Comparison of ENCODE assay signal across 17 cellular contexts in the genomic region with DNA sequence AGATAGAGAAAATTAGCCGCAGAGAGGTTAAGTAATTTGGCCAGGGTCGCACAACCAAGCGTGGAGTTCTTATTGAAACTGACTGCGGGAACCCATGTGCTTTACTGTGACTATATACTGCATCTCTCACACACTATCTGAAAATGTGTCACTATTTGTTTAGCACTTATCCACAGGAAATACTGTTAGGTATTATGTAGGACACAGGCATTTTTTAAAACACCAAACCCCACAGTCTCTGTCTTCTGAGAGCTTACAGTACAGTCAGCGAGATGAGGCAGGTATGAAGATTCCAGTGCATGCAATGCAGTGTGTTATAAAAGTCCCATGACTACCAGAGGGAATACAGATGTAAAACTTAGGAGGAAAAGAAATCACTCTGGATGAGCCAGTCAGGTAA. TPM values are rescaled to one million over a fixed set of nuclear protein-coding genes. Genes with fewer than 3 reads are reported as not detected.
DNase-seq lines count a peak whose midpoint lies in the region; ATAC-seq lines count a peak whose summit lies in the region.
"Had no signal": no experiment of that assay in that cellular context is flagged by ENCODE, and none has a peak within 500 bp of the region (broad histone marks: within the 10 kb centered on the region; RNA-seq: fewer than 3 reads in every experiment).

No MANE protein-coding gene starts in this region.

- intact Hi-C loops in activated CD4-positive, alpha-beta memory T cell treated with anti-CD3 and anti-CD28 coated beads for 36 hours (cut with micrococcal nuclease), result no loop called here

- peak; percentile 92 for ATAC-seq in stimulated activated effector memory CD8-positive, alpha-beta T cell treated with anti-CD3 and anti-CD28 coated beads, Interleukin-12 subunit alpha, Interleukin-12 subunit beta, amount 100 ng/mL, for 72 hours
- no peak for ATAC-seq in GM21528 (IDR thresholded peaks at IDR 0.05; ENCODE audit: low FRiP score, unreplicated experiment)

- POLR2A ChIA-PET in activated CD4-positive, alpha-beta memory T cell treated with anti-CD3 and anti-CD28 coated beads for 36 hours (lab: Charles Lee), result interaction anchor here (0.6 to 2.0 kb wide), 3 partner anchors 12 to 571 kb away, joined by 4 to 7 read pairs (median 4); no protein-coding TSS in a partner anchor

- CTCF ChIA-PET in activated CD4-positive, alpha-beta memory T cell treated with anti-CD3 and anti-CD28 coated beads for 36 hours (lab: Charles Lee), result interaction anchor here (0.9 to 1.5 kb wide), 2 partner anchors 9 to 12 kb away, joined by 5 to 6 read pairs; no protein-coding TSS in a partner anchor

- no peaks in the 10 kb centered on the region for H3K9me3 ChIP-seq in effector memory CD4-positive, alpha-beta T cell (ENCODE audit: control insufficient read depth, low read length)
- H3K9me3 ChIP-seq: ascending aorta, MG63, tibial artery had no signal

- H3K27me3 Mint-ChIP-seq in activated T-cell treated with anti-CD3 and anti-CD28 coated beads, Interleukin-2, amount 50 U/mL, for 24 hours, result no peaks in the 10 kb centered on the region
- H3K27me3 Mint-ChIP-seq in activated CD4-positive, alpha-beta memory T cell treated with anti-CD3 and anti-CD28 coated beads for 36 hours, result no peaks in the 10 kb centered on the region

- no peaks in the 10 kb centered on the region for H3K27me3 ChIP-seq in effector memory CD4-positive, alpha-beta T cell (replicated peaks; ENCODE audit: control insufficient read depth, insufficient read depth, low read length, poor library complexity, severe bottlenecking)
- H3K27me3 ChIP-seq: ascending aorta, MG63, tibial artery had no signal

- no peak overlapping the region for H3K4me3 Mint-ChIP-seq in activated T-cell treated with anti-CD3 and anti-CD28 coated beads, Interleukin-2, amount 50 U/mL, for 24 hours
- no peak overlapping the region for H3K4me3 Mint-ChIP-seq in activated CD4-positive, alpha-beta memory T cell treated with anti-CD3 and anti-CD28 coated beads for 36 hours
- H3K4me3 Mint-ChIP-seq in stimulated activated effector memory CD8-positive, alpha-beta T cell treated with anti-CD3 and anti-CD28 coated beads, Interleukin-12 subunit alpha, Interleukin-12 subunit beta, amount 100 ng/mL, for 72 hours, result peak overlapping the region; percentile 30
- H3K4me3 Mint-ChIP-seq: CD14-positive monocyte, H9 had no signal

- peaks cover 80% of the 10 kb centered on the region for H3K36me3 Mint-ChIP-seq in activated T-cell treated with anti-CD3 and anti-CD28 coated beads, Interleukin-2, amount 50 U/mL, for 24 hours (ENCODE audit: low read depth)
- H3K36me3 Mint-ChIP-seq in activated CD4-positive, alpha-beta memory T cell treated with anti-CD3 and anti-CD28 coated beads for 36 hours, result peaks cover 33% of the 10 kb centered on the region
- H3K36me3 Mint-ChIP-seq in stimulated activated effector memory CD8-positive, alpha-beta T cell treated with anti-CD3 and anti-CD28 coated beads, Interleukin-12 subunit alpha, Interleukin-12 subunit beta, amount 100 ng/mL, for 72 hours, result peaks cover 87% of the 10 kb centered on the region

- H3K4me1 ChIP-seq in effector memory CD4-positive, alpha-beta T cell (ENCODE audit: control insufficient read depth, insufficient read depth, low read length, poor library complexity, severe bottlenecking), result peaks cover 12% of the 10 kb centered on the region
- H3K4me1 ChIP-seq: ascending aorta, tibial artery had no signal

- H3K27ac ChIP-seq in effector memory CD4-positive, alpha-beta T cell (ENCODE audit: insufficient read depth, low read length, poor library complexity, severe bottlenecking), result peak overlapping the region; percentile 15
- H3K27ac ChIP-seq: ascending aorta, tibial artery had no signal

- DNase-seq in activated T-cell treated with anti-CD3 and anti-CD28 coated beads, Interleukin-2, amount 50 U/mL, for 24 hours, result no peak
- no peak for DNase-seq in activated T-cell treated with anti-CD3 and anti-CD28 coated beads, Interleukin-2, amount 50 U/mL, for 48 hours
- DNase-seq in activated CD4-positive, alpha-beta memory T cell treated with anti-CD3 and anti-CD28 coated beads for 36 hours, result no peak
- DNase-seq in effector memory CD4-positive, alpha-beta T cell, result no peak
- no peak for DNase-seq in stimulated activated effector memory CD8-positive, alpha-beta T cell treated with anti-CD3 and anti-CD28 coated beads, Interleukin-12 subunit alpha, Interleukin-12 subunit beta, amount 100 ng/mL, for 72 hours (ENCODE audit: low spot score in 2 of 2)
- DNase-seq in nucleus accumbens (lab: John Stamatoyannopoulos, UW) (no peak), NCI-H2029 (lab: John Stamatoyannopoulos, UW) (no peak)
- DNase-seq: foreskin melanocyte, H9, MG63, NCI-H146, NCI-H82, T1000, tibial artery had no signal

- peaks cover 44% of the 10 kb centered on the region for H3K4me1 Mint-ChIP-seq in activated T-cell treated with anti-CD3 and anti-CD28 coated beads, Interleukin-2, amount 50 U/mL, for 24 hours (ENCODE audit: low read depth)
- peaks cover 30% of the 10 kb centered on the region for H3K4me1 Mint-ChIP-seq in activated CD4-positive, alpha-beta memory T cell treated with anti-CD3 and anti-CD28 coated beads for 36 hours (ENCODE audit: low read depth)
- peaks cover 36% of the 10 kb centered on the region for H3K4me1 Mint-ChIP-seq in stimulated activated effector memory CD8-positive, alpha-beta T cell treated with anti-CD3 and anti-CD28 coated beads, Interleukin-12 subunit alpha, Interleukin-12 subunit beta, amount 100 ng/mL, for 72 hours
- H3K4me1 Mint-ChIP-seq: H9 had no signal

- no peak overlapping the region for H3K4me3 ChIP-seq in effector memory CD4-positive, alpha-beta T cell (ENCODE audit: insufficient read depth, low read depth, low read length, poor library complexity, severe bottlenecking)
- H3K4me3 ChIP-seq: ascending aorta, MG63, tibial artery had no signal

- H3K27ac Mint-ChIP-seq in activated T-cell treated with anti-CD3 and anti-CD28 coated beads, Interleukin-2, amount 50 U/mL, for 24 hours, result peak overlapping the region; percentile 78
- peak overlapping the region; percentile 75 for H3K27ac Mint-ChIP-seq in activated CD4-positive, alpha-beta memory T cell treated with anti-CD3 and anti-CD28 coated beads for 36 hours
- H3K27ac Mint-ChIP-seq in stimulated activated effector memory CD8-positive, alpha-beta T cell treated with anti-CD3 and anti-CD28 coated beads, Interleukin-12 subunit alpha, Interleukin-12 subunit beta, amount 100 ng/mL, for 72 hours, result peak overlapping the region; percentile 63
- H3K27ac Mint-ChIP-seq: CD14-positive monocyte had no signal

- H3K9me3 Mint-ChIP-seq in activated T-cell treated with anti-CD3 and anti-CD28 coated beads, Interleukin-2, amount 50 U/mL, for 24 hours, result no peaks in the 10 kb centered on the region
- H3K9me3 Mint-ChIP-seq in activated CD4-positive, alpha-beta memory T cell treated with anti-CD3 and anti-CD28 coated beads for 36 hours, result no peaks in the 10 kb centered on the region
- no peaks in the 10 kb centered on the region for H3K9me3 Mint-ChIP-seq in stimulated activated effector memory CD8-positive, alpha-beta T cell treated with anti-CD3 and anti-CD28 coated beads, Interleukin-12 subunit alpha, Interleukin-12 subunit beta, amount 100 ng/mL, for 72 hours
- H3K9me3 Mint-ChIP-seq: CD14-positive monocyte, H9 had no signal

- H3K36me3 ChIP-seq in effector memory CD4-positive, alpha-beta T cell (ENCODE audit: control insufficient read depth, insufficient read depth, low read length), result peaks cover 30% of the 10 kb centered on the region

RNA-seq across cellular contexts. Expression of a gene that starts 11.3 kb away (rescaled TPM):
- total RNA-seq in activated CD4-positive, alpha-beta memory T cell treated with anti-CD3 and anti-CD28 coated beads for 36 hours, result 10 to 100 TPM; 79.9 to 84.6 TPM

RNA-seq across cellular contexts. Expression of a gene that starts 57.5 kb away (rescaled TPM):
- 10 to 100 TPM; 25.6 to 27.1 TPM for total RNA-seq in activated CD4-positive, alpha-beta memory T cell treated with anti-CD3 and anti-CD28 coated beads for 36 hours
